ENCODE assay signal across 30 cellular contexts in the genomic region with DNA sequence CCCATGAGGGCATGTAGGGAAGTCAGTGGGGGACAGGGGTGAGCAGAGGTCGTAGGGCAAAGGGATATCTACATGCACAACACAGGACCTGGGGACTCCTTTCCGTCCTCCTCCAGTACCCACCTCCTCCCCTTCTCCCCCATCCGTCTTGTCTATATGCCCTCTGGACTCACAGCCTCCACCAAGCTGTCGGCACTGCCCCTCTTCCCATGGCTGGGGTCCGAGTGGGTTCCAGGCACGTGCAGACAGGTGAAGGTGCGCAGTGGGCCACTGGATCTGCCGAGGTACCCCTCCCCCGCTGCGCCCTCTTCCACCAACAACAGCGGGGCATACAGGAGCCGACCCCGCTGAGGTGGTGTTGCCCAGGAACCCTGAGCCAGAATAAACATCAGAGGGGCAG. TPM values are rescaled to one million over a fixed set of nuclear protein-coding genes. Genes with fewer than 3 reads are reported as not detected.
"Had no signal": no experiment of that assay in that cellular context is flagged by ENCODE, and none has a peak within 500 bp of the region (broad histone marks: within the 10 kb centered on the region; RNA-seq: fewer than 3 reads in every experiment).

No MANE protein-coding gene starts in this region.

- DNase-seq: activated B cell treated with CpG ODN at 0.5 μM for 24 hours; activated CD4-positive, alpha-beta memory T cell treated with anti-CD3 and anti-CD28 coated beads for 36 hours; activated CD4-positive, alpha-beta T cell treated with anti-CD3 and anti-CD28 coated beads for 36 hours; activated CD4-positive, alpha-beta T cell treated with anti-CD3 and anti-CD28 coated beads, Interleukin-2, amount 10 ng/mL, durations not matched to agents 24 days and 14 days; activated CD8-positive, alpha-beta memory T cell treated with anti-CD3 and anti-CD28 coated beads, Interleukin-2, amount 10 ng/mL, durations not matched to agents 7 days and 5 days; activated CD8-positive, alpha-beta memory T cell treated with anti-CD3 and anti-CD28 coated beads, Interleukin-2, amount 50 U/mL, for 4 hours; activated CD8-positive, alpha-beta T cell treated with anti-CD3 and anti-CD28 coated beads, Interleukin-2, amount 10 ng/mL, durations not matched to agents 7 days and 5 days; activated effector memory CD4-positive, alpha-beta T cell treated with anti-CD3 and anti-CD28 coated beads, Interleukin-2, amount 50 U/mL, for 16 hours; activated naive CD4-positive, alpha-beta T cell treated with anti-CD3 and anti-CD28 coated beads for 36 hours; activated naive CD8-positive, alpha-beta T cell treated with anti-CD3 and anti-CD28 coated beads for 36 hours; activated naive CD8-positive, alpha-beta T cell treated with anti-CD3 and anti-CD28 coated beads, Interleukin-2, amount 50 U/mL, for 24 hours; activated T-cell treated with anti-CD3 and anti-CD28 coated beads, Interleukin-2, amount 50 U/mL, for 1 hour; activated T-cell treated with anti-CD3 and anti-CD28 coated beads, Interleukin-2, amount 50 U/mL, for 48 hours; adrenal gland; colonic mucosa; effector CD4-positive, alpha-beta T cell; effector memory CD8-positive, alpha-beta T cell; erythroblast; foreskin melanocyte; heart right ventricle; SW 1271; T-helper 1 cell; T-helper 17 cell; T1000; WERI-Rb-1 had no signal

- H3K36me3 ChIP-seq: adrenal gland, ascending aorta, breast epithelium, colonic mucosa, esophagus muscularis mucosa, gastroesophageal sphincter, heart right ventricle had no signal

- H3K4me1 ChIP-seq: adrenal gland, ascending aorta, breast epithelium, colonic mucosa had no signal

- H3K4me3 ChIP-seq: adrenal gland, ascending aorta, breast epithelium, colonic mucosa, esophagus muscularis mucosa, gastroesophageal sphincter, heart right ventricle had no signal

- H3K27me3 ChIP-seq: ascending aorta, colonic mucosa had no signal

- H3K9me3 ChIP-seq: adrenal gland, ascending aorta, breast epithelium, colonic mucosa, esophagus muscularis mucosa, gastroesophageal sphincter, heart right ventricle had no signal

- ATAC-seq: activated CD4-positive, alpha-beta T cell treated with anti-CD3 and anti-CD28 coated beads for 36 hours; activated CD4-positive, CD25-positive, alpha-beta regulatory T cell treated with anti-CD3 and anti-CD28 coated beads, Interleukin-2, amount 50 U/mL, for 24 hours; activated CD8-positive, alpha-beta memory T cell treated with anti-CD3 and anti-CD28 coated beads, Interleukin-2, amount 10 ng/mL, durations not matched to agents 7 days and 5 days; activated CD8-positive, alpha-beta T cell treated with anti-CD3 and anti-CD28 coated beads, Interleukin-2, amount 10 ng/mL, durations not matched to agents 7 days and 5 days; activated naive CD8-positive, alpha-beta T cell treated with anti-CD3 and anti-CD28 coated beads, Interleukin-2, amount 50 U/mL, for 24 hours; effector memory CD8-positive, alpha-beta T cell; gastroesophageal sphincter; heart right ventricle; T-helper 17 cell had no signal

- H3K27ac ChIP-seq: adrenal gland, ascending aorta, breast epithelium, colonic mucosa, esophagus muscularis mucosa, gastroesophageal sphincter, heart right ventricle, WERI-Rb-1 had no signal

RNA-seq across cellular contexts. Expression of a gene that starts 27.7 kb away (rescaled TPM):
- total RNA-seq: ascending aorta had no signal
